Comparison of ENCODE assay signal across 8 cellular contexts in genomic region chr14:77616133-77616453, GRCh38. TPM values are rescaled to one million over a fixed set of nuclear protein-coding genes. Genes with fewer than 3 reads are reported as not detected.
DNase-seq lines count a peak whose midpoint lies in the region; ATAC-seq and TF ChIP-seq lines count a peak whose summit lies in the region.

No MANE protein-coding gene starts in this region.

- peak overlapping the region; percentile 92 for H3K4me3 Mint-ChIP-seq in type B pancreatic cell

- peaks cover 22% of the 10 kb centered on the region for H3K4me1 Mint-ChIP-seq in type B pancreatic cell (ENCODE audit: unreplicated experiment)

- 0 to 1% methylated on average over 22 to 32 of the region's 32 CpGs for WGBS in lung, 2 donors

- ATAC-seq in GM19328 (IDR thresholded peaks at IDR 0.05; ENCODE audit: unreplicated experiment) (peak; percentile 21), HG03442 (IDR thresholded peaks at IDR 0.05; ENCODE audit: unreplicated experiment) (peak; percentile 4), lung (ENCODE audit: insufficient read depth, low FRiP score) (peak; percentile 9), left colon (no peak)

- in situ Hi-C loops in astrocyte of the spinal cord (cut with HindIII; ENCODE audit: low sequenced_read_pairs), result no loop called here

- H3K36me3 Mint-ChIP-seq in type B pancreatic cell, result peaks cover 8% of the 10 kb centered on the region

- no peaks in the 10 kb centered on the region for H3K27me3 ChIP-seq in lung (ENCODE audit: control insufficient read depth, insufficient read depth)

- H3K4me1 ChIP-seq in lung (ENCODE audit: control insufficient read depth in 2 of 2, insufficient read depth in 2 of 2, low read length in 2 of 2), result peaks cover 0 to 7% of the 10 kb centered on the region in 2 donors

- H3K27ac Mint-ChIP-seq in type B pancreatic cell, result peak overlapping the region; percentile 82

- peak overlapping the region; percentile 90 for H3K4me3 ChIP-seq in astrocyte of the spinal cord (ENCODE audit: low read depth, low read length)
- peak overlapping the region; percentile 97 for H3K4me3 ChIP-seq in lung

- H3K27me3 Mint-ChIP-seq in type B pancreatic cell, result peaks cover 4% of the 10 kb centered on the region

- H3K9me3 ChIP-seq in lung (ENCODE audit: control insufficient read depth in 2 of 2, insufficient read depth in 1 of 2, low read length in 1 of 2), result no peaks in the 10 kb centered on the region

- no peak for DNase-seq in astrocyte of the spinal cord (ENCODE audit: low read depth, low spot score)
- DNase-seq in lung (ENCODE audit: low spot score), result no peak
- DNase-seq in type B pancreatic cell (ENCODE audit: extremely low spot score, unreplicated experiment), result peak; percentile 69
- DNase-seq in effector CD8-positive, alpha-beta T cell (lab: John Stamatoyannopoulos, UW), result no peak
- no peak for DNase-seq in hippocampal formation (lab: John Stamatoyannopoulos, UW)
- no peak for DNase-seq in left colon

- peak overlapping the region; percentile 86 to 90 for H3K27ac ChIP-seq in lung (ENCODE audit: low read depth in 1 of 2, low read length in 1 of 2)

- no peak for TF ChIP-seq CTCF in astrocyte of the spinal cord (IDR thresholded peaks at IDR 0.05; ENCODE audit: low read depth, low read length)
- TF ChIP-seq CTCF in lung (IDR thresholded peaks at IDR 0.05; ENCODE audit: control extremely low read depth, extremely low read depth), result no peak
- TF ChIP-seq CTCF in type B pancreatic cell (conservative IDR thresholded peaks at IDR 0.05), result no peak

- no peaks in the 10 kb centered on the region for H3K36me3 ChIP-seq in lung (ENCODE audit: control insufficient read depth in 2 of 2, insufficient read depth in 2 of 2, low read length in 2 of 2)

- H3K9me3 Mint-ChIP-seq in type B pancreatic cell, result no peaks in the 10 kb centered on the region

- intact Hi-C loops in left colon (cut with DNase I, micrococcal nuclease), result no loop called here

RNA-seq across cellular contexts. Expression of gene SPTLC2, which starts 0.3 kb away (rescaled TPM):
- 10 to 100 TPM; 31.0 to 48.6 TPM for total RNA-seq in lung
- 10 to 100 TPM in 1 of 2 donors, 1 to 10 TPM in 1; 8.1 to 24.3 TPM for polyA plus RNA-seq in lung
- total RNA-seq in type B pancreatic cell (ENCODE audit: low replicate concordance), result 40.9 and 134 TPM in 2 replicates
- 10 to 100 TPM; 59.8 to 72.3 TPM for total RNA-seq in left colon
